Comparison of ENCODE assay signal across 8 cellular contexts in genomic region chr3:190038050-190038631, GRCh38.
A peak's percentile ranks its signal among the peaks of the same experiment; 100 is the strongest.
DNase-seq lines count a peak whose midpoint lies in the region; ATAC-seq, FAIRE-seq and TF ChIP-seq lines count a peak whose summit lies in the region.

No MANE protein-coding gene starts in this region.

- peaks cover 0 to 4% (median 3%) of the 10 kb centered on the region in 3 experiments; a peak in 3 of 7 replicates for H3K36me3 Mint-ChIP-seq in H9 (ENCODE audit: insufficient read depth in 1 of 3, low read depth in 3 of 3)

- no peak overlapping the region for H3K27ac ChIP-seq in H9 (ENCODE audit: insufficient read length, low read depth, low read length)
- no peak overlapping the region for H3K27ac ChIP-seq in fibroblast of lung (ENCODE audit: insufficient read depth, low read length)
- no peak overlapping the region for H3K27ac ChIP-seq in pancreas

- no peak overlapping the region for H2BK15ac ChIP-seq in H9 (ENCODE audit: low read depth, low read length)

- no peak overlapping the region for H2BK20ac ChIP-seq in H9 (ENCODE audit: low read depth, low read length, poor library complexity, severe bottlenecking)

- H3T11ph ChIP-seq in H9 (ENCODE audit: low read length): no peak overlapping the region

- peaks cover 74 to 75% of the 10 kb centered on the region in 2 experiments for H3K4me1 Mint-ChIP-seq in H9

- no peak overlapping the region for H3K4me3 ChIP-seq in fibroblast of lung (replicated peaks in 1 of 4; ENCODE audit: control extremely low read depth in 1 of 4, insufficient read depth in 1 of 4, low read depth in 3 of 4, low read length in 4 of 4)
- H3K4me3 ChIP-seq in pancreas: no peak overlapping the region

- H3K14ac ChIP-seq in H9 (ENCODE audit: insufficient read depth, low read length): no peak overlapping the region

- no peak overlapping the region for H3K23ac ChIP-seq in H9 (ENCODE audit: insufficient read length, low read depth, low read length)

- DNase-seq in H9: no peak
- DNase-seq in RCC 7860 (ENCODE audit: low spot score): peak; percentile 61
- peak; percentile 72 to 79 for DNase-seq in fibroblast of lung (ENCODE audit: low read depth in 2 of 2)
- DNase-seq in pancreas: no peak
- no peak for DNase-seq in UCSD-AML1 (lab: John Stamatoyannopoulos, UW; ENCODE audit: unreplicated experiment)
- no peak for DNase-seq in NK-92 treated with Interleukin-12 subunit alpha and Interleukin-12 subunit beta, amount 100 ng/mL, for 24 hours (lab: John Stamatoyannopoulos, UW)

- peak overlapping the region; percentile 32 to 90 (median 56); a peak in 5 of 7 replicates for H3K27ac Mint-ChIP-seq in H9

- H3K56ac ChIP-seq in H9 (ENCODE audit: insufficient read length, low read depth, low read length): no peak overlapping the region

- peak overlapping the region in 1 of 2 experiments; percentile 37; a peak in 1 of 5 replicates for H3K4me3 Mint-ChIP-seq in H9

- no peaks in the 10 kb centered on the region for H3K79me1 ChIP-seq in H9 (ENCODE audit: insufficient read depth, low read depth, low read length, poor library complexity, severe bottlenecking)

- H3K4ac ChIP-seq in H9 (ENCODE audit: low read depth, low read length): no peak overlapping the region

- H3K9me3 ChIP-seq in H9 (ENCODE audit: control insufficient read depth, low read depth, low read length) (no peaks in the 10 kb centered on the region), fibroblast of lung (ENCODE audit: control insufficient read depth, insufficient read depth, low read depth, low read length) (no peaks in the 10 kb centered on the region), pancreas (no peaks in the 10 kb centered on the region)

- H3K18ac ChIP-seq in H9 (ENCODE audit: insufficient read length, low read depth, low read length): no peak overlapping the region

- ATAC-seq in pancreas (peak in 3 of 4 donors; percentile 53 to 62 (median 62)), HG03521 (IDR thresholded peaks at IDR 0.05; ENCODE audit: unreplicated experiment) (no peak), HG02588 (IDR thresholded peaks at IDR 0.05; ENCODE audit: unreplicated experiment) (no peak)

- no peak overlapping the region for H2AFZ ChIP-seq in H9 (ENCODE audit: low read length)
- no peak overlapping the region for H2AFZ ChIP-seq in fibroblast of lung (ENCODE audit: low read length)

- H4K20me1 ChIP-seq in H9 (ENCODE audit: control insufficient read depth, insufficient read depth, insufficient read length) (no peaks in the 10 kb centered on the region), fibroblast of lung (ENCODE audit: control insufficient read depth, extremely low read depth, insufficient read depth, low read length) (no peaks in the 10 kb centered on the region)

- H2BK5ac ChIP-seq in H9 (ENCODE audit: insufficient read length, low read length): no peak overlapping the region

- H3K9ac ChIP-seq in H9 (ENCODE audit: extremely low read depth, insufficient read length, low read length) (no peak overlapping the region), fibroblast of lung (ENCODE audit: insufficient read depth, low read length) (no peak overlapping the region)

- peak overlapping the region; percentile 50 for H2AK5ac ChIP-seq in H9 (ENCODE audit: insufficient read length, low read length)

- TF ChIP-seq CTCF in H9 (conservative IDR thresholded peaks at IDR 0.05) (no peak), fibroblast of lung (conservative IDR thresholded peaks at IDR 0.05 in 1 of 2, IDR thresholded peaks at IDR 0.05 in 1 of 2; ENCODE audit: low read depth in 1 of 2, low read length in 2 of 2) (no peak), pancreas (IDR thresholded peaks at IDR 0.05) (no peak)

- no peak overlapping the region for H2BK12ac ChIP-seq in H9 (ENCODE audit: insufficient read length, low read depth, low read length)

- H3K4me2 ChIP-seq in H9 (ENCODE audit: insufficient read depth, insufficient read length, low read length) (no peak overlapping the region), fibroblast of lung (ENCODE audit: extremely low read depth, insufficient read depth, low read length) (no peak overlapping the region)

- no peaks in the 10 kb centered on the region for H3K36me3 ChIP-seq in fibroblast of lung (ENCODE audit: control insufficient read depth, insufficient read depth, low read length)
- no peaks in the 10 kb centered on the region for H3K36me3 ChIP-seq in pancreas

- no peaks in the 10 kb centered on the region for H3K27me3 Mint-ChIP-seq in H9 (ENCODE audit: low read depth)

- peak; percentile 81 for FAIRE-seq in RCC 7860 (lab: Jason Lieb, UNC)
- no peak for FAIRE-seq in pancreas (lab: Jason Lieb, UNC)

- intact Hi-C loops in pancreas (cut with DNase I): no loop called here

- peaks cover 10% of the 10 kb centered on the region for H3K4me1 ChIP-seq in H9 (ENCODE audit: insufficient read depth, low read length)
- no peaks in the 10 kb centered on the region for H3K4me1 ChIP-seq in fibroblast of lung (ENCODE audit: control insufficient read depth, extremely low read depth, insufficient read depth, low read length)
- H3K4me1 ChIP-seq in pancreas: no peaks in the 10 kb centered on the region

- no peaks in the 10 kb centered on the region for H3K23me2 ChIP-seq in H9 (ENCODE audit: insufficient read length, low read depth, low read length, poor library complexity, severe bottlenecking)

- no peak overlapping the region for H4K91ac ChIP-seq in H9 (ENCODE audit: insufficient read length, low read depth, low read length)

- no CpG with 5 or more reads among the region's 4 CpGs for WGBS in H9 (ENCODE audit: extremely low coverage, insufficient read length, low lambda C conversion rate)
- 42 to 48% methylated on average over 4 of the region's 4 CpGs for WGBS in pancreas, 2 donors

- H4K8ac ChIP-seq in H9 (replicated peaks; ENCODE audit: insufficient read length, low read depth, low read length): no peak overlapping the region

- H2BK120ac ChIP-seq in H9 (ENCODE audit: low read depth, low read length, poor library complexity, severe bottlenecking): no peak overlapping the region

- H3K27me3 ChIP-seq in H9 (ENCODE audit: insufficient read depth, low read length) (no peaks in the 10 kb centered on the region), fibroblast of lung (ENCODE audit: control insufficient read depth, insufficient read depth, low read length) (no peaks in the 10 kb centered on the region), pancreas (no peaks in the 10 kb centered on the region)

- no peak overlapping the region for H4K5ac ChIP-seq in H9 (ENCODE audit: insufficient read length, low read depth, low read length)

- H3K79me2 ChIP-seq in H9 (ENCODE audit: insufficient read depth, low read length) (no peaks in the 10 kb centered on the region), fibroblast of lung (ENCODE audit: control insufficient read depth, insufficient read depth, low read length) (no peaks in the 10 kb centered on the region)

- H3K9me3 Mint-ChIP-seq in H9: no peaks in the 10 kb centered on the region; a peak in 1 of 5 replicates

Comparison
In these comparisons a context has a peak if more than half of its experiments do, and no peak if none do; other contexts are left out.
1. DNase-seq: peak in RCC 7860 (single experiment) and fibroblast of lung (2 of 2); none in H9 (single experiment), pancreas (0 of 6), UCSD-AML1 (single experiment) and NK-92 treated with Interleukin-12 subunit alpha and Interleukin-12 subunit beta, amount 100 ng/mL, for 24 hours (single experiment).
2. ATAC-seq: peak in pancreas (3 of 4); none in HG03521 (single experiment) and HG02588 (single experiment).